In genomic region chr18:79200546-79201268, GRCh38 we compare ENCODE assay signal across 8 cellular contexts.
DNase-seq lines count a peak whose midpoint lies in the region; ATAC-seq and TF ChIP-seq lines count a peak whose summit lies in the region.

No MANE protein-coding gene starts in this region.

- 0 out of 2 replicates have a peak, but pooled peaks cover 3% of the 10 kb centered on the region for H3K36me3 ChIP-seq in KMS-11 (ENCODE audit: insufficient read depth)

- peak overlapping the region; percentile 42 for H3K27ac Mint-ChIP-seq in activated T-cell treated with anti-CD3 and anti-CD28 coated beads, Interleukin-2, amount 50 U/mL, for 24 hours
- peak overlapping the region; percentile 52 for H3K27ac Mint-ChIP-seq in activated naive CD8-positive, alpha-beta T cell treated with anti-CD3 and anti-CD28 coated beads, Interleukin-2, amount 50 U/mL, for 24 hours

- H3K4me3 Mint-ChIP-seq in activated T-cell treated with anti-CD3 and anti-CD28 coated beads, Interleukin-2, amount 50 U/mL, for 24 hours: no peak overlapping the region
- no peak overlapping the region for H3K4me3 Mint-ChIP-seq in activated naive CD8-positive, alpha-beta T cell treated with anti-CD3 and anti-CD28 coated beads, Interleukin-2, amount 50 U/mL, for 24 hours

- H3K27me3 Mint-ChIP-seq in activated T-cell treated with anti-CD3 and anti-CD28 coated beads, Interleukin-2, amount 50 U/mL, for 24 hours: no peaks in the 10 kb centered on the region
- H3K27me3 Mint-ChIP-seq in activated naive CD8-positive, alpha-beta T cell treated with anti-CD3 and anti-CD28 coated beads, Interleukin-2, amount 50 U/mL, for 24 hours: no peaks in the 10 kb centered on the region

- H3K4me3 ChIP-seq in KMS-11 (IDR thresholded peaks at IDR 0.05; ENCODE audit: insufficient read depth, low read depth, low read length): no peak overlapping the region

- no peaks in the 10 kb centered on the region for H4K20me1 ChIP-seq in KMS-11 (ENCODE audit: insufficient read depth)

- no peak overlapping the region for H2AFZ ChIP-seq in KMS-11 (ENCODE audit: low read depth)

- peak; percentile 80 for ATAC-seq in activated naive CD8-positive, alpha-beta T cell treated with anti-CD3 and anti-CD28 coated beads, Interleukin-2, amount 50 U/mL, for 24 hours
- ATAC-seq in GM18909 (IDR thresholded peaks at IDR 0.05; ENCODE audit: poor library complexity, unreplicated experiment): no peak

- no peak for TF ChIP-seq CTCF in KMS-11 (conservative IDR thresholded peaks at IDR 0.05; ENCODE audit: low read depth, low read length)

- H3K4me1 ChIP-seq in KMS-11 (ENCODE audit: low read depth, poor library complexity, severe bottlenecking): peaks cover 61% of the 10 kb centered on the region

- H3K4me1 Mint-ChIP-seq in activated T-cell treated with anti-CD3 and anti-CD28 coated beads, Interleukin-2, amount 50 U/mL, for 24 hours (ENCODE audit: low read depth): peaks cover 34% of the 10 kb centered on the region
- peaks cover 29% of the 10 kb centered on the region for H3K4me1 Mint-ChIP-seq in activated naive CD8-positive, alpha-beta T cell treated with anti-CD3 and anti-CD28 coated beads, Interleukin-2, amount 50 U/mL, for 24 hours

- H3K27me3 ChIP-seq in KMS-11 (ENCODE audit: insufficient read depth, low read depth): no peaks in the 10 kb centered on the region

- H3K27ac ChIP-seq in KMS-11: peak overlapping the region; percentile 52; the same call in 1 of the 2 replicates
- no peak overlapping the region for H3K27ac ChIP-seq in substantia nigra (ENCODE audit: low read depth, low read length, poor library complexity, severe bottlenecking)

- no peak overlapping the region for H3K9ac ChIP-seq in KMS-11

- H3K4me2 ChIP-seq in KMS-11: peak overlapping the region; percentile 43

- peaks cover 6% of the 10 kb centered on the region for H3K9me3 Mint-ChIP-seq in activated T-cell treated with anti-CD3 and anti-CD28 coated beads, Interleukin-2, amount 50 U/mL, for 24 hours
- H3K9me3 Mint-ChIP-seq in activated naive CD8-positive, alpha-beta T cell treated with anti-CD3 and anti-CD28 coated beads, Interleukin-2, amount 50 U/mL, for 24 hours: peaks cover 6% of the 10 kb centered on the region

- no peaks in the 10 kb centered on the region for H3K79me2 ChIP-seq in KMS-11 (ENCODE audit: insufficient read depth, low read depth)

- DNase-seq in activated T-cell treated with anti-CD3 and anti-CD28 coated beads, Interleukin-2, amount 50 U/mL, for 24 hours: no peak
- no peak for DNase-seq in activated T-cell treated with anti-CD3 and anti-CD28 coated beads, Interleukin-2, amount 50 U/mL, for 1 hour
- DNase-seq in activated naive CD8-positive, alpha-beta T cell treated with anti-CD3 and anti-CD28 coated beads, Interleukin-2, amount 50 U/mL, for 24 hours: peak; percentile 15
- DNase-seq in iPS-NIHi7 (ENCODE audit: extremely low spot score) (peak; percentile 46), substantia nigra (lab: John Stamatoyannopoulos, UW) (peak in 39 of 49 donors; percentile 20 to 79 (median 41)), NCI-H1048 (lab: John Stamatoyannopoulos, UW) (no peak)

- H3K36me3 Mint-ChIP-seq in activated T-cell treated with anti-CD3 and anti-CD28 coated beads, Interleukin-2, amount 50 U/mL, for 24 hours (ENCODE audit: low read depth): peaks cover 26% of the 10 kb centered on the region
- peaks cover 10% of the 10 kb centered on the region for H3K36me3 Mint-ChIP-seq in activated naive CD8-positive, alpha-beta T cell treated with anti-CD3 and anti-CD28 coated beads, Interleukin-2, amount 50 U/mL, for 24 hours (ENCODE audit: low read depth)

Comparison
In these comparisons a context has a peak if more than half of its experiments do, and no peak if none do; other contexts are left out.
1. DNase-seq: peak in activated naive CD8-positive, alpha-beta T cell treated with anti-CD3 and anti-CD28 coated beads, Interleukin-2, amount 50 U/mL, for 24 hours (single experiment), iPS-NIHi7 (single experiment) and substantia nigra (39 of 49); none in activated T-cell treated with anti-CD3 and anti-CD28 coated beads, Interleukin-2, amount 50 U/mL, for 24 hours (single experiment), activated T-cell treated with anti-CD3 and anti-CD28 coated beads, Interleukin-2, amount 50 U/mL, for 1 hour (single experiment) and NCI-H1048 (single experiment).